Comparison of ENCODE assay signal across 2 cellular contexts in the genomic region with DNA sequence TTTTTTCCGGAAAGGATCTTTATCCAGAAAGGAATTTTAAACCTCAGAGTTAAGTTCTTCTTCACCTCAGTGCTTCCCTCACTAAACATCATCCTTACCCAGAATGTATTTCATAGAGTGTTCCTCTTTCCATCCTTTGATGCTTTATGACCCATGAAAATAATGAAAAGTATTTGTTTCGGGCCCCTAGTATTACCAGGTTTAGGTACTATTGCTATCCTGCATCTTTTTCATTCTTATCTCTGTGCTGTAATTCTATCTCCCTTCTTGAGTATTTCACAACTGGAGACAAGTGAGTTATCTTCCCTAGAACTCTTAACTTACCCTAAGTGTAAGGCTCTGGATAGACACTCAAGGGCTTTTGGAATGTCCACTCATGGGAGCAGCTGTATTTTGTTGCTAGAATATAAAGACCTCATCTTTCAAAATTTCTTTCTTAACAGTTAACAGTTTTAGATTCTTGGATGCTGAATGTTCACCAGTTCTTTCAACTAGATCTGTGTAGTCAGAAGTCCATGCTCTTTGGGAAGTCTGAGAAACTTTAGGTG.
TF ChIP-seq lines count a peak whose summit lies in the region.

No MANE protein-coding gene starts in this region.

TF ChIP-seq in IMR-90, 13 proteins besides CTCF, POLR2A, EP300 and RAD21:
- no peak for TF ChIP-seq CHD1 (IDR thresholded peaks at IDR 0.05; ENCODE audit: low read depth, low read length)
- peak; percentile 67 for TF ChIP-seq CEBPB (IDR thresholded peaks at IDR 0.05; ENCODE audit: low read depth, low read length)
- no peak for TF ChIP-seq FOS (IDR thresholded peaks at IDR 0.05; ENCODE audit: low read depth, low read length)
- TF ChIP-seq, protein P1, sequence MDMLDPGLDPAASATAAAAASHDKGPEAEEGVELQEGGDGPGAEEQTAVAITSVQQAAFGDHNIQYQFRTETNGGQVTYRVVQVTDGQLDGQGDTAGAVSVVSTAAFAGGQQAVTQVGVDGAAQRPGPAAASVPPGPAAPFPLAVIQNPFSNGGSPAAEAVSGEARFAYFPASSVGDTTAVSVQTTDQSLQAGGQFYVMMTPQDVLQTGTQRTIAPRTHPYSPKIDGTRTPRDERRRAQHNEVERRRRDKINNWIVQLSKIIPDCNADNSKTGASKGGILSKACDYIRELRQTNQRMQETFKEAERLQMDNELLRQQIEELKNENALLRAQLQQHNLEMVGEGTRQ (IDR thresholded peaks at IDR 0.05; ENCODE audit: low read depth, low read length), result no peak
- TF ChIP-seq NFE2L2 (IDR thresholded peaks at IDR 0.05; ENCODE audit: low read depth, low read length), result no peak

TF ChIP-seq in GM12878, 131 proteins besides CTCF, POLR2A, EP300 and RAD21:
- TF ChIP-seq KDM1A (IDR thresholded peaks at IDR 0.05; ENCODE audit: borderline replicate concordance), result no peak
- TF ChIP-seq, protein P2, sequence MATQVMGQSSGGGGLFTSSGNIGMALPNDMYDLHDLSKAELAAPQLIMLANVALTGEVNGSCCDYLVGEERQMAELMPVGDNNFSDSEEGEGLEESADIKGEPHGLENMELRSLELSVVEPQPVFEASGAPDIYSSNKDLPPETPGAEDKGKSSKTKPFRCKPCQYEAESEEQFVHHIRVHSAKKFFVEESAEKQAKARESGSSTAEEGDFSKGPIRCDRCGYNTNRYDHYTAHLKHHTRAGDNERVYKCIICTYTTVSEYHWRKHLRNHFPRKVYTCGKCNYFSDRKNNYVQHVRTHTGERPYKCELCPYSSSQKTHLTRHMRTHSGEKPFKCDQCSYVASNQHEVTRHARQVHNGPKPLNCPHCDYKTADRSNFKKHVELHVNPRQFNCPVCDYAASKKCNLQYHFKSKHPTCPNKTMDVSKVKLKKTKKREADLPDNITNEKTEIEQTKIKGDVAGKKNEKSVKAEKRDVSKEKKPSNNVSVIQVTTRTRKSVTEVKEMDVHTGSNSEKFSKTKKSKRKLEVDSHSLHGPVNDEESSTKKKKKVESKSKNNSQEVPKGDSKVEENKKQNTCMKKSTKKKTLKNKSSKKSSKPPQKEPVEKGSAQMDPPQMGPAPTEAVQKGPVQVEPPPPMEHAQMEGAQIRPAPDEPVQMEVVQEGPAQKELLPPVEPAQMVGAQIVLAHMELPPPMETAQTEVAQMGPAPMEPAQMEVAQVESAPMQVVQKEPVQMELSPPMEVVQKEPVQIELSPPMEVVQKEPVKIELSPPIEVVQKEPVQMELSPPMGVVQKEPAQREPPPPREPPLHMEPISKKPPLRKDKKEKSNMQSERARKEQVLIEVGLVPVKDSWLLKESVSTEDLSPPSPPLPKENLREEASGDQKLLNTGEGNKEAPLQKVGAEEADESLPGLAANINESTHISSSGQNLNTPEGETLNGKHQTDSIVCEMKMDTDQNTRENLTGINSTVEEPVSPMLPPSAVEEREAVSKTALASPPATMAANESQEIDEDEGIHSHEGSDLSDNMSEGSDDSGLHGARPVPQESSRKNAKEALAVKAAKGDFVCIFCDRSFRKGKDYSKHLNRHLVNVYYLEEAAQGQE (IDR thresholded peaks at IDR 0.05; ENCODE audit: low read depth, low read length), result no peak
- TF ChIP-seq YY1 (IDR thresholded peaks at IDR 0.05; ENCODE audit: low read depth, low read length), result no peak
- no peak for TF ChIP-seq SIX5 (IDR thresholded peaks at IDR 0.05; ENCODE audit: low read depth, low read length, severe bottlenecking)
- no peak for TF ChIP-seq BHLHE40 (IDR thresholded peaks at IDR 0.05; ENCODE audit: borderline replicate concordance in 1 of 2, low read depth in 2 of 2, low read length in 1 of 2)
- TF ChIP-seq ZNF274 (IDR thresholded peaks at IDR 0.05; ENCODE audit: insufficient read depth, insufficient read length), result no peak
- no peak for TF ChIP-seq STAT1 (conservative IDR thresholded peaks at IDR 0.05)
- TF ChIP-seq NR2C2 (IDR thresholded peaks at IDR 0.05; ENCODE audit: borderline replicate concordance, control insufficient read depth, insufficient read length, low read depth), result no peak
- no peak for TF ChIP-seq BRCA1 (IDR thresholded peaks at IDR 0.05; ENCODE audit: low read depth, low read length)
- TF ChIP-seq CREM (IDR thresholded peaks at IDR 0.05; ENCODE audit: low read depth), result no peak
- TF ChIP-seq NFIC (IDR thresholded peaks at IDR 0.05; ENCODE audit: low read depth, low read length), result no peak
- no peak for TF ChIP-seq CHD1 (IDR thresholded peaks at IDR 0.05; ENCODE audit: low read depth, low read length)
- no peak for TF ChIP-seq SPI1 (IDR thresholded peaks at IDR 0.05; ENCODE audit: borderline replicate concordance, insufficient read depth, low read depth, low read length)
- TF ChIP-seq, protein P3, sequence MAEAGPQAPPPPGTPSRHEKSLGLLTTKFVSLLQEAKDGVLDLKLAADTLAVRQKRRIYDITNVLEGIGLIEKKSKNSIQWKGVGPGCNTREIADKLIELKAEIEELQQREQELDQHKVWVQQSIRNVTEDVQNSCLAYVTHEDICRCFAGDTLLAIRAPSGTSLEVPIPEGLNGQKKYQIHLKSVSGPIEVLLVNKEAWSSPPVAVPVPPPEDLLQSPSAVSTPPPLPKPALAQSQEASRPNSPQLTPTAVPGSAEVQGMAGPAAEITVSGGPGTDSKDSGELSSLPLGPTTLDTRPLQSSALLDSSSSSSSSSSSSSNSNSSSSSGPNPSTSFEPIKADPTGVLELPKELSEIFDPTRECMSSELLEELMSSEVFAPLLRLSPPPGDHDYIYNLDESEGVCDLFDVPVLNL (IDR thresholded peaks at IDR 0.05; ENCODE audit: low read depth, low read length), result no peak
- TF ChIP-seq, protein P4, sequence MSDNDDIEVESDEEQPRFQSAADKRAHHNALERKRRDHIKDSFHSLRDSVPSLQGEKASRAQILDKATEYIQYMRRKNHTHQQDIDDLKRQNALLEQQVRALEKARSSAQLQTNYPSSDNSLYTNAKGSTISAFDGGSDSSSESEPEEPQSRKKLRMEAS (IDR thresholded peaks at IDR 0.05; ENCODE audit: low read depth, low read length), result no peak
